10 cellular contexts compared by ENCODE assay signal in the genomic region with DNA sequence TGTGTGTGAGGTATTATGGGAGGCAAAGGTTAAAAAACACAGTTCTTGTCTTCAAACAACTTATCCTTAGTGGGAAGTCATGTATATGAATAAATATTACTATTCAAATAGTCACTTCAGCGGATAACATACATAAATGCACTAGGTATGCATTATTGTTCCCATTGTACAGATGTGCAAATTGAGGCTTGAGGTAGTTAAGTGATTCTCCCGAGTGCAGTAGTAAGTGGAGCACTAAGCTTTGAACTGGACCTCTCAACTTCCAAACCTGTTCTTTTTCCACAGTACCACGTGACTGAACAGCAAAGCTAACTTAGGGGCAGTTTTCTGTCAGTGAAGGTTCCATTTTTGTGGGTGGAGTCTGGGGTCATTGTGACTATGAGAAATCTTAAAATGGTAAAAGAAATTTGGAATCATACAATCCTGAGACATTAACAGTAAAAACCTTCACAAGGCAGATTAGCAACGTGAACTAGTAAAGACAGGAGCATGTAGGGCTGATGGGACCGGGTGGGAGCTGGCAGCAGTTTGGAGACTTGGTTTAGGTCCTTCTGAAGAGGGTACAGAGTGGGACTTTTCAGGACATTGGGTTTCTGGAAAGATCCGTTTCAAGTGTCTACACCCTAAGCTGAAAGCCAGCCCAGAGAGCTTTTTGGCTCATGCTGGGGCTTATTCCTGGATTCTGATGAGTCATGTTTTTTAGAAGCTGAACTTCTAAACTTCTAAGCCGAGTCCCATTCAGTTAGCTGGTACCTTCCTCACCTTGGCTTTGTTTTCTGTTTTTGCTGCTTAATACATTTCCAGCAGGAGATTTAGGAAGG.
DNase-seq lines count a peak whose midpoint lies in the region; ATAC-seq and TF ChIP-seq lines count a peak whose summit lies in the region.
"Had no signal": no experiment of that assay in that cellular context is flagged by ENCODE, and none has a peak within 500 bp of the region (broad histone marks: within the 10 kb centered on the region; RNA-seq: fewer than 3 reads in every experiment).

No MANE protein-coding gene starts in this region.

- CTCF ChIA-PET in WTC11 (lab: Charles Lee): no interaction called here

- H3K4me1 Mint-ChIP-seq in activated CD4-positive, alpha-beta T cell treated with anti-CD3 and anti-CD28 coated beads, Interleukin-2, amount 10 ng/mL, durations not matched to agents 24 days and 14 days: peaks cover 58% of the 10 kb centered on the region
- H3K4me1 Mint-ChIP-seq in WTC11: peaks cover 18% of the 10 kb centered on the region

- peak overlapping the region; percentile 96 for H3K27ac Mint-ChIP-seq in activated CD4-positive, alpha-beta T cell treated with anti-CD3 and anti-CD28 coated beads, Interleukin-2, amount 10 ng/mL, durations not matched to agents 24 days and 14 days
- H3K27ac Mint-ChIP-seq in WTC11: peak overlapping the region; percentile 43

- DNase-seq in activated CD4-positive, alpha-beta T cell treated with anti-CD3 and anti-CD28 coated beads, Interleukin-2, amount 10 ng/mL, durations not matched to agents 24 days and 14 days: peak; percentile 67
- DNase-seq in activated CD4-positive, alpha-beta T cell treated with anti-CD3 and anti-CD28 coated beads, Interleukin-2, amount 50 U/mL, for 48 hours: no peak
- DNase-seq in WTC11 (ENCODE audit: low spot score) (no peak), fibroblast of villous mesenchyme (ENCODE audit: low read depth) (peak; percentile 76), stromal cell of bone marrow (ENCODE audit: low read depth) (peak; percentile 77), NAMALWA (ENCODE audit: low spot score) (no peak), NCI-H524 treated with DMSO at 0.1 percent for 48 hours (lab: John Stamatoyannopoulos, UW) (no peak), NCI-H2227 treated with DMSO at 0.1 percent for 48 hours (lab: John Stamatoyannopoulos, UW) (no peak)
- DNase-seq: effector CD8-positive, alpha-beta T cell had no signal

- ATAC-seq in WTC11: no peak

- intact Hi-C loops in activated CD4-positive, alpha-beta T cell treated with anti-CD3 and anti-CD28 coated beads, Interleukin-2, amount 10 ng/mL, durations not matched to agents 24 days and 14 days (cut with micrococcal nuclease): no loop called here

- POLR2A ChIA-PET in WTC11 (lab: Charles Lee): no interaction called here

- H3K27me3 Mint-ChIP-seq in activated CD4-positive, alpha-beta T cell treated with anti-CD3 and anti-CD28 coated beads, Interleukin-2, amount 10 ng/mL, durations not matched to agents 24 days and 14 days: no peaks in the 10 kb centered on the region
- H3K27me3 Mint-ChIP-seq in WTC11 (ENCODE audit: low read depth): no peaks in the 10 kb centered on the region; the same call in 1 of the 2 replicates

- no peak overlapping the region for H3K4me3 ChIP-seq in fibroblast of villous mesenchyme (ENCODE audit: low read depth, low read length)
- H3K4me3 ChIP-seq: BLaER1 had no signal

- H3K4me3 Mint-ChIP-seq in activated CD4-positive, alpha-beta T cell treated with anti-CD3 and anti-CD28 coated beads, Interleukin-2, amount 10 ng/mL, durations not matched to agents 24 days and 14 days: peak overlapping the region; percentile 71
- no peak overlapping the region for H3K4me3 Mint-ChIP-seq in WTC11

- no peak for TF ChIP-seq CTCF in WTC11 (IDR thresholded peaks at IDR 0.05)
- TF ChIP-seq CTCF in fibroblast of villous mesenchyme (IDR thresholded peaks at IDR 0.05; ENCODE audit: insufficient read depth, low read depth, low read length): no peak

- H3K9me3 Mint-ChIP-seq in activated CD4-positive, alpha-beta T cell treated with anti-CD3 and anti-CD28 coated beads, Interleukin-2, amount 10 ng/mL, durations not matched to agents 24 days and 14 days: peaks cover 5% of the 10 kb centered on the region
- H3K9me3 Mint-ChIP-seq in WTC11: no peaks in the 10 kb centered on the region

- peaks cover 25% of the 10 kb centered on the region for H3K36me3 Mint-ChIP-seq in activated CD4-positive, alpha-beta T cell treated with anti-CD3 and anti-CD28 coated beads, Interleukin-2, amount 10 ng/mL, durations not matched to agents 24 days and 14 days (ENCODE audit: low read depth)
- no peaks in the 10 kb centered on the region for H3K36me3 Mint-ChIP-seq in WTC11

TF ChIP-seq in WTC11, 78 proteins besides CTCF, POLR2A, EP300 and RAD21:
- TF ChIP-seq, protein P1, sequence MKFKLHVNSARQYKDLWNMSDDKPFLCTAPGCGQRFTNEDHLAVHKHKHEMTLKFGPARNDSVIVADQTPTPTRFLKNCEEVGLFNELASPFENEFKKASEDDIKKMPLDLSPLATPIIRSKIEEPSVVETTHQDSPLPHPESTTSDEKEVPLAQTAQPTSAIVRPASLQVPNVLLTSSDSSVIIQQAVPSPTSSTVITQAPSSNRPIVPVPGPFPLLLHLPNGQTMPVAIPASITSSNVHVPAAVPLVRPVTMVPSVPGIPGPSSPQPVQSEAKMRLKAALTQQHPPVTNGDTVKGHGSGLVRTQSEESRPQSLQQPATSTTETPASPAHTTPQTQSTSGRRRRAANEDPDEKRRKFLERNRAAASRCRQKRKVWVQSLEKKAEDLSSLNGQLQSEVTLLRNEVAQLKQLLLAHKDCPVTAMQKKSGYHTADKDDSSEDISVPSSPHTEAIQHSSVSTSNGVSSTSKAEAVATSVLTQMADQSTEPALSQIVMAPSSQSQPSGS (CRISPR knock-in tag; IDR thresholded peaks at IDR 0.05; ENCODE audit: borderline replicate concordance, low read depth): no peak
- no peak for TF ChIP-seq CREM (CRISPR knock-in tag; IDR thresholded peaks at IDR 0.05)
- no peak for TF ChIP-seq GRHL2 (CRISPR knock-in tag; IDR thresholded peaks at IDR 0.05; ENCODE audit: insufficient replicate concordance, severe bottlenecking)
- TF ChIP-seq FOXK1 (CRISPR knock-in tag; IDR thresholded peaks at IDR 0.05): no peak
- TF ChIP-seq, protein P2, sequence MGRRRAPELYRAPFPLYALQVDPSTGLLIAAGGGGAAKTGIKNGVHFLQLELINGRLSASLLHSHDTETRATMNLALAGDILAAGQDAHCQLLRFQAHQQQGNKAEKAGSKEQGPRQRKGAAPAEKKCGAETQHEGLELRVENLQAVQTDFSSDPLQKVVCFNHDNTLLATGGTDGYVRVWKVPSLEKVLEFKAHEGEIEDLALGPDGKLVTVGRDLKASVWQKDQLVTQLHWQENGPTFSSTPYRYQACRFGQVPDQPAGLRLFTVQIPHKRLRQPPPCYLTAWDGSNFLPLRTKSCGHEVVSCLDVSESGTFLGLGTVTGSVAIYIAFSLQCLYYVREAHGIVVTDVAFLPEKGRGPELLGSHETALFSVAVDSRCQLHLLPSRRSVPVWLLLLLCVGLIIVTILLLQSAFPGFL (CRISPR knock-in tag; IDR thresholded peaks at IDR 0.05; ENCODE audit: borderline replicate concordance): no peak
- TF ChIP-seq HMGA2 (CRISPR knock-in tag; IDR thresholded peaks at IDR 0.05): no peak
- TF ChIP-seq, protein P3, sequence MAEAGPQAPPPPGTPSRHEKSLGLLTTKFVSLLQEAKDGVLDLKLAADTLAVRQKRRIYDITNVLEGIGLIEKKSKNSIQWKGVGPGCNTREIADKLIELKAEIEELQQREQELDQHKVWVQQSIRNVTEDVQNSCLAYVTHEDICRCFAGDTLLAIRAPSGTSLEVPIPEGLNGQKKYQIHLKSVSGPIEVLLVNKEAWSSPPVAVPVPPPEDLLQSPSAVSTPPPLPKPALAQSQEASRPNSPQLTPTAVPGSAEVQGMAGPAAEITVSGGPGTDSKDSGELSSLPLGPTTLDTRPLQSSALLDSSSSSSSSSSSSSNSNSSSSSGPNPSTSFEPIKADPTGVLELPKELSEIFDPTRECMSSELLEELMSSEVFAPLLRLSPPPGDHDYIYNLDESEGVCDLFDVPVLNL (CRISPR knock-in tag; IDR thresholded peaks at IDR 0.05; ENCODE audit: borderline replicate concordance, low read depth): no peak
- TF ChIP-seq PRRX2 (CRISPR knock-in tag; IDR thresholded peaks at IDR 0.05): no peak
- TF ChIP-seq, protein P4, sequence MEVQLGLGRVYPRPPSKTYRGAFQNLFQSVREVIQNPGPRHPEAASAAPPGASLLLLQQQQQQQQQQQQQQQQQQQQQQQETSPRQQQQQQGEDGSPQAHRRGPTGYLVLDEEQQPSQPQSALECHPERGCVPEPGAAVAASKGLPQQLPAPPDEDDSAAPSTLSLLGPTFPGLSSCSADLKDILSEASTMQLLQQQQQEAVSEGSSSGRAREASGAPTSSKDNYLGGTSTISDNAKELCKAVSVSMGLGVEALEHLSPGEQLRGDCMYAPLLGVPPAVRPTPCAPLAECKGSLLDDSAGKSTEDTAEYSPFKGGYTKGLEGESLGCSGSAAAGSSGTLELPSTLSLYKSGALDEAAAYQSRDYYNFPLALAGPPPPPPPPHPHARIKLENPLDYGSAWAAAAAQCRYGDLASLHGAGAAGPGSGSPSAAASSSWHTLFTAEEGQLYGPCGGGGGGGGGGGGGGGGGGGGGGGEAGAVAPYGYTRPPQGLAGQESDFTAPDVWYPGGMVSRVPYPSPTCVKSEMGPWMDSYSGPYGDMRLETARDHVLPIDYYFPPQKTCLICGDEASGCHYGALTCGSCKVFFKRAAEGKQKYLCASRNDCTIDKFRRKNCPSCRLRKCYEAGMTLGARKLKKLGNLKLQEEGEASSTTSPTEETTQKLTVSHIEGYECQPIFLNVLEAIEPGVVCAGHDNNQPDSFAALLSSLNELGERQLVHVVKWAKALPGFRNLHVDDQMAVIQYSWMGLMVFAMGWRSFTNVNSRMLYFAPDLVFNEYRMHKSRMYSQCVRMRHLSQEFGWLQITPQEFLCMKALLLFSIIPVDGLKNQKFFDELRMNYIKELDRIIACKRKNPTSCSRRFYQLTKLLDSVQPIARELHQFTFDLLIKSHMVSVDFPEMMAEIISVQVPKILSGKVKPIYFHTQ (CRISPR knock-in tag; IDR thresholded peaks at IDR 0.05): no peak
- TF ChIP-seq TEAD4 (CRISPR knock-in tag; IDR thresholded peaks at IDR 0.05): no peak
- no peak for TF ChIP-seq ZNF219 (CRISPR knock-in tag; IDR thresholded peaks at IDR 0.05; ENCODE audit: borderline replicate concordance)
- no peak for TF ChIP-seq NR3C1 (CRISPR knock-in tag; conservative IDR thresholded peaks at IDR 0.05; ENCODE audit: low read depth)

Comparison
In these comparisons a context has a peak if more than half of its experiments do, and no peak if none do; other contexts are left out.
1. DNase-seq: peak in activated CD4-positive, alpha-beta T cell treated with anti-CD3 and anti-CD28 coated beads, Interleukin-2, amount 10 ng/mL, durations not matched to agents 24 days and 14 days (single experiment), fibroblast of villous mesenchyme (single experiment) and stromal cell of bone marrow (single experiment); none in activated CD4-positive, alpha-beta T cell treated with anti-CD3 and anti-CD28 coated beads, Interleukin-2, amount 50 U/mL, for 48 hours (0 of 2), WTC11 (single experiment), NAMALWA (single experiment), NCI-H524 treated with DMSO at 0.1 percent for 48 hours (single experiment) and NCI-H2227 treated with DMSO at 0.1 percent for 48 hours (single experiment).